Comparison of ENCODE assay signal across 24 cellular contexts in the genomic region with DNA sequence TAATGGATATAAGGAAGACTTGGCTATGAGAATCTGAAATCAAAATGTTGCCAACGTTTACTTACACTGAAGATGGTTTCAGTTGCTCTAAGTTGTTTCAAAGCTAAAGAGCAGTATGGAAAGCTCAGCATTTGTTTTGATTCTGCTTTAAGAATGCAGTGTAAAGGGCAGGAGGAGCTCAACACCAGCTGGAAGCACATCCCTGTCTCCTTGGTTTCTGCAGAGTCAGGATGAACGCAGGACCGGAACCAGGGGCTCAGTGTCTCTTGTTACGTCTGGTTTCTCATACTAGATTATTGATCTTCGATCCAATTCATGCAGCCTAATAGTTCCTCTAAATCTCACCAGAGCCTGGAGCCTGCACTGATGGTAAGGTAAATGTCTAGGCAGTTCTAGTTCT.
"Had no signal": no experiment of that assay in that cellular context is flagged by ENCODE, and none has a peak within 500 bp of the region (broad histone marks: within the 10 kb centered on the region; RNA-seq: fewer than 3 reads in every experiment).

No MANE protein-coding gene starts in this region.

- H3K4me3 Mint-ChIP-seq: activated CD8-positive, alpha-beta T cell treated with anti-CD3 and anti-CD28 coated beads, Interleukin-2, amount 10 ng/mL, durations not matched to agents 7 days and 5 days; activated naive CD8-positive, alpha-beta T cell treated with anti-CD3 and anti-CD28 coated beads, Interleukin-2, amount 10 ng/mL, durations not matched to agents 7 days and 5 days; T-helper 1 cell treated with Interleukin-12 subunit alpha and Interleukin-12 subunit beta and Interleukin-4 antibody, amounts not matched to agents 30 μg/mL and 1 μg/mL, for 36 hours had no signal

- H3K4me3 ChIP-seq: adrenal gland, body of pancreas had no signal

- H3K27me3 Mint-ChIP-seq: activated naive CD8-positive, alpha-beta T cell treated with anti-CD3 and anti-CD28 coated beads, Interleukin-2, amount 10 ng/mL, durations not matched to agents 7 days and 5 days had no signal

- DNase-seq: activated CD4-positive, alpha-beta T cell treated with anti-CD3 and anti-CD28 coated beads for 48 hours; activated CD4-positive, alpha-beta T cell treated with anti-CD3 and anti-CD28 coated beads, Interleukin-2, amount 50 U/mL, for 4 hours; activated CD4-positive, CD25-positive, alpha-beta regulatory T cell treated with anti-CD3 and anti-CD28 coated beads, Interleukin-2, amount 50 U/mL, for 72 hours; activated CD8-positive, alpha-beta memory T cell treated with anti-CD3 and anti-CD28 coated beads, Interleukin-2, amount 50 U/mL, for 48 hours; activated CD8-positive, alpha-beta T cell treated with anti-CD3 and anti-CD28 coated beads, Interleukin-2, amount 10 ng/mL, durations not matched to agents 7 days and 5 days; activated naive CD4-positive, alpha-beta T cell treated with anti-CD3 and anti-CD28 coated beads, Interleukin-2, amount 50 U/mL, for 16 hours; activated naive CD8-positive, alpha-beta T cell treated with anti-CD3 and anti-CD28 coated beads, Interleukin-2, amount 10 ng/mL, durations not matched to agents 7 days and 5 days; activated T-cell treated with anti-CD3 and anti-CD28 coated beads, Interleukin-2, amount 50 U/mL, for 1 hour; adrenal gland; aorta; body of pancreas; MV-4-11; NCI-H1105; NCI-H1436; NCI-H1694 treated with DMSO at 0.1 percent for 48 hours; NCI-H2029 treated with DMSO at 0.1 percent for 48 hours; NCI-H446; NCI-H524; PC-3; SHP77 treated with DMSO at 0.1 percent for 48 hours had no signal

- H3K4me2 ChIP-seq: KMS-11 had no signal

- H3K9me3 Mint-ChIP-seq: activated naive CD8-positive, alpha-beta T cell treated with anti-CD3 and anti-CD28 coated beads, Interleukin-2, amount 10 ng/mL, durations not matched to agents 7 days and 5 days; T-helper 1 cell treated with Interleukin-12 subunit alpha and Interleukin-12 subunit beta and Interleukin-4 antibody, amounts not matched to agents 30 μg/mL and 1 μg/mL, for 36 hours had no signal

- H3K9ac ChIP-seq: KMS-11 had no signal

- H3K9me3 ChIP-seq: adrenal gland, body of pancreas had no signal

- H3K27me3 ChIP-seq: adrenal gland, body of pancreas had no signal

- H3K27ac Mint-ChIP-seq: activated CD8-positive, alpha-beta T cell treated with anti-CD3 and anti-CD28 coated beads, Interleukin-2, amount 10 ng/mL, durations not matched to agents 7 days and 5 days; activated naive CD8-positive, alpha-beta T cell treated with anti-CD3 and anti-CD28 coated beads, Interleukin-2, amount 10 ng/mL, durations not matched to agents 7 days and 5 days; T-helper 1 cell treated with Interleukin-12 subunit alpha and Interleukin-12 subunit beta and Interleukin-4 antibody, amounts not matched to agents 30 μg/mL and 1 μg/mL, for 36 hours had no signal

- H3K27ac ChIP-seq: adrenal gland, body of pancreas, KMS-11 had no signal

- FAIRE-seq: bronchial epithelial cell, RCC 7860 had no signal

- ATAC-seq: activated CD8-positive, alpha-beta T cell treated with anti-CD3 and anti-CD28 coated beads, Interleukin-2, amount 10 ng/mL, durations not matched to agents 7 days and 5 days; body of pancreas; PC-3 had no signal
